In the genomic region with DNA sequence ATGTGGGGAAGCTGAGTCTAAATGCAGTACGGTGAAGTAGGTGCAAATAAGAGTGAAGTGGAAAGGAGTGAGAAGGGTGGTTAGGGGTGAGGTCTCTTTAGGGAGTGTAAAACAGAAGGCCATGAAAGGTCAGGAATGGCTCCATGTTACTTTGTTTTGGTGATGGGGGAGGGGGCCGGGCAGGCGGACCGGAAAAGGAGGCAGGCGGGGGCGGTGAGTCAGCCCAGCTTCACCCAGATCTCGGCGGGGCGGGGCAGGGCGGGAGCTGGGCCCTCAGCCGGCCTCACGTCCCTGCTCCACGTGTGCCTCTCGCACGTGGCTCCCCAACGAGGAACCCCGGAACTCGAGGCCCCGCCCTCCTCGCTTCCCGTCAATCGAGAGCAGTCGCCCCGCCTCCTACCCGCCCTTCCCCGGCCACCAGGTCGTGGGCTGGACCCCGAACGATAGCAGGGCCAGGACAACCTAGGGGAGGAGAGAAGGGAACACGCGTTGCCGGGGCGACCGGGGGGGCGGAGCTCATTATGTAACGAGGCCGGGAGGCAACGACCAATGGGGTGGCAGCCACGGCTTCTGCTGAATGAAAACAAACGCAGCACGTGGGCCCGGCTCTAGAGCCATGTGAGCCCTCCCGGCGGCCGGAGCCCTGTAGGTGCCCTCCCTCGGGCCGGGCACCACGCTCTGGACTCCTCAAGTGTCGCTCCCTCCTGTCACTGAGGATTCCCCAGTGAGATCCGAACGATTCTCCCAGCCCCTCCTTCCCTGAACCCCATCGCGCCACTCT, we compare ENCODE assay signal across 1 cellular context.
A peak's percentile ranks its signal among the peaks of the same experiment; 100 is the strongest.
TF ChIP-seq lines count a peak whose summit lies in the region.

No MANE protein-coding gene starts in this region.

TF ChIP-seq in HepG2, 621 proteins besides CTCF, POLR2A, EP300 and RAD21 (continued from another document and continues in another):
- TF ChIP-seq, protein P1, sequence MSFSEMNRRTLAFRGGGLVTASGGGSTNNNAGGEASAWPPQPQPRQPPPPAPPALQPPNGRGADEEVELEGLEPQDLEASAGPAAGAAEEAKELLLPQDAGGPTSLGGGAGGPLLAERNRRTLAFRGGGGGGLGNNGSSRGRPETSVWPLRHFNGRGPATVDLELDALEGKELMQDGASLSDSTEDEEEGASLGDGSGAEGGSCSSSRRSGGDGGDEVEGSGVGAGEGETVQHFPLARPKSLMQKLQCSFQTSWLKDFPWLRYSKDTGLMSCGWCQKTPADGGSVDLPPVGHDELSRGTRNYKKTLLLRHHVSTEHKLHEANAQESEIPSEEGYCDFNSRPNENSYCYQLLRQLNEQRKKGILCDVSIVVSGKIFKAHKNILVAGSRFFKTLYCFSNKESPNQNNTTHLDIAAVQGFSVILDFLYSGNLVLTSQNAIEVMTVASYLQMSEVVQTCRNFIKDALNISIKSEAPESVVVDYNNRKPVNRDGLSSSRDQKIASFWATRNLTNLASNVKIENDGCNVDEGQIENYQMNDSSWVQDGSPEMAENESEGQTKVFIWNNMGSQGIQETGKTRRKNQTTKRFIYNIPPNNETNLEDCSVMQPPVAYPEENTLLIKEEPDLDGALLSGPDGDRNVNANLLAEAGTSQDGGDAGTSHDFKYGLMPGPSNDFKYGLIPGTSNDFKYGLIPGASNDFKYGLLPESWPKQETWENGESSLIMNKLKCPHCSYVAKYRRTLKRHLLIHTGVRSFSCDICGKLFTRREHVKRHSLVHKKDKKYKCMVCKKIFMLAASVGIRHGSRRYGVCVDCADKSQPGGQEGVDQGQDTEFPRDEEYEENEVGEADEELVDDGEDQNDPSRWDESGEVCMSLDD (CRISPR knock-in tag; IDR thresholded peaks at IDR 0.05; ENCODE audit: borderline replicate concordance): peak; percentile 97
- no peak for TF ChIP-seq ZSCAN30 (CRISPR knock-in tag; IDR thresholded peaks at IDR 0.05)
- TF ChIP-seq NFKB2 (CRISPR knock-in tag; IDR thresholded peaks at IDR 0.05; ENCODE audit: borderline replicate concordance): peak; percentile 99; the same call in 1 of the 2 replicates
- TF ChIP-seq, protein P2, sequence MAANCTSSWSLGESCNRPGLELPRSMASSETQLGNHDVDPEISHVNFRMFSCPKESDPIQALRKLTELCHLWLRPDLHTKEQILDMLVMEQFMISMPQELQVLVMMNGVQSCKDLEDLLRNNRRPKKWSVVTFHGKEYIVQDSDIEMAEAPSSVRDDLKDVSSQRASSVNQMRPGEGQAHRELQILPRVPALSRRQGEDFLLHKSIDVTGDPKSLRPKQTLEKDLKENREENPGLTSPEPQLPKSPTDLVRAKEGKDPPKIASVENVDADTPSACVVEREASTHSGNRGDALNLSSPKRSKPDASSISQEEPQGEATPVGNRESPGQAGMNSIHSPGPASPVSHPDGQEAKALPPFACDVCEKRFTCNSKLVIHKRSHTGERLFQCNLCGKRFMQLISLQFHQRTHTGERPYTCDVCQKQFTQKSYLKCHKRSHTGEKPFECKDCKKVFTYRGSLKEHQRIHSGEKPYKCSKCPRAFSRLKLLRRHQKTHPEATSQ (CRISPR knock-in tag; IDR thresholded peaks at IDR 0.05; ENCODE audit: borderline replicate concordance): peak; percentile 87; the same call in 1 of the 2 replicates
- TF ChIP-seq REXO4 (CRISPR knock-in tag; IDR thresholded peaks at IDR 0.05; ENCODE audit: borderline replicate concordance): no peak
- TF ChIP-seq ONECUT2 (CRISPR knock-in tag; IDR thresholded peaks at IDR 0.05): no peak; the same call in 1 of the 2 replicates
- TF ChIP-seq ZNF773 (CRISPR knock-in tag; IDR thresholded peaks at IDR 0.05; ENCODE audit: borderline replicate concordance): no peak
- TF ChIP-seq ATF1 (CRISPR knock-in tag; IDR thresholded peaks at IDR 0.05): no peak
- TF ChIP-seq SRSF9 (IDR thresholded peaks at IDR 0.05; ENCODE audit: borderline replicate concordance, insufficient read depth, low read depth, low read length, poor library complexity, severe bottlenecking): no peak
- 0 out of 2 replicates have a peak, but pooled peaks have one; percentile 59 for TF ChIP-seq FOXJ3 (CRISPR knock-in tag; IDR thresholded peaks at IDR 0.05; ENCODE audit: borderline replicate concordance)
- TF ChIP-seq, protein P3, sequence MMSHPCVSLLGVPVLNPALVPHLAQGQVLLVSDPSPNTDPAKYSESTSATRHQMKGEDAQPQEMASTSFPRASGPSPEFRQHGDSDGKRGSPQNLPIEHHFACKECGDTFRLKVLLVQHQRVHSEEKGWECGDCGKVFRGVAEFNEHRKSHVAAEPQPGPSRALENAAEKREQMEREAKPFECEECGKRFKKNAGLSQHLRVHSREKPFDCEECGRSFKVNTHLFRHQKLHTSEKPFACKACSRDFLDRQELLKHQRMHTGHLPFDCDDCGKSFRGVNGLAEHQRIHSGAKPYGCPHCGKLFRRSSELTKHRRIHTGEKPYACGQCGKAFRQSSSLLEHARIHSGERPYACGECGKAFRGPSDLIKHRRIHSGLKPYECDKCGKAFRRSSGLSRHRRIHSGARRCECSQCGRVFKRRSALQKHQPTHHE (CRISPR knock-in tag; IDR thresholded peaks at IDR 0.05; ENCODE audit: borderline replicate concordance): peak; percentile 85; the same call in 1 of the 2 replicates
- TF ChIP-seq, protein P4, sequence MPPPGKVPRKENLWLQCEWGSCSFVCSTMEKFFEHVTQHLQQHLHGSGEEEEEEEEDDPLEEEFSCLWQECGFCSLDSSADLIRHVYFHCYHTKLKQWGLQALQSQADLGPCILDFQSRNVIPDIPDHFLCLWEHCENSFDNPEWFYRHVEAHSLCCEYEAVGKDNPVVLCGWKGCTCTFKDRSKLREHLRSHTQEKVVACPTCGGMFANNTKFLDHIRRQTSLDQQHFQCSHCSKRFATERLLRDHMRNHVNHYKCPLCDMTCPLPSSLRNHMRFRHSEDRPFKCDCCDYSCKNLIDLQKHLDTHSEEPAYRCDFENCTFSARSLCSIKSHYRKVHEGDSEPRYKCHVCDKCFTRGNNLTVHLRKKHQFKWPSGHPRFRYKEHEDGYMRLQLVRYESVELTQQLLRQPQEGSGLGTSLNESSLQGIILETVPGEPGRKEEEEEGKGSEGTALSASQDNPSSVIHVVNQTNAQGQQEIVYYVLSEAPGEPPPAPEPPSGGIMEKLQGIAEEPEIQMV (CRISPR knock-in tag; IDR thresholded peaks at IDR 0.05; ENCODE audit: low read depth): peak; percentile 96
- TF ChIP-seq, protein P5, sequence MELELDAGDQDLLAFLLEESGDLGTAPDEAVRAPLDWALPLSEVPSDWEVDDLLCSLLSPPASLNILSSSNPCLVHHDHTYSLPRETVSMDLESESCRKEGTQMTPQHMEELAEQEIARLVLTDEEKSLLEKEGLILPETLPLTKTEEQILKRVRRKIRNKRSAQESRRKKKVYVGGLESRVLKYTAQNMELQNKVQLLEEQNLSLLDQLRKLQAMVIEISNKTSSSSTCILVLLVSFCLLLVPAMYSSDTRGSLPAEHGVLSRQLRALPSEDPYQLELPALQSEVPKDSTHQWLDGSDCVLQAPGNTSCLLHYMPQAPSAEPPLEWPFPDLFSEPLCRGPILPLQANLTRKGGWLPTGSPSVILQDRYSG (CRISPR knock-in tag; IDR thresholded peaks at IDR 0.05): peak; percentile 85
- TF ChIP-seq SP2 (CRISPR knock-in tag; IDR thresholded peaks at IDR 0.05): no peak
- TF ChIP-seq, protein P6, sequence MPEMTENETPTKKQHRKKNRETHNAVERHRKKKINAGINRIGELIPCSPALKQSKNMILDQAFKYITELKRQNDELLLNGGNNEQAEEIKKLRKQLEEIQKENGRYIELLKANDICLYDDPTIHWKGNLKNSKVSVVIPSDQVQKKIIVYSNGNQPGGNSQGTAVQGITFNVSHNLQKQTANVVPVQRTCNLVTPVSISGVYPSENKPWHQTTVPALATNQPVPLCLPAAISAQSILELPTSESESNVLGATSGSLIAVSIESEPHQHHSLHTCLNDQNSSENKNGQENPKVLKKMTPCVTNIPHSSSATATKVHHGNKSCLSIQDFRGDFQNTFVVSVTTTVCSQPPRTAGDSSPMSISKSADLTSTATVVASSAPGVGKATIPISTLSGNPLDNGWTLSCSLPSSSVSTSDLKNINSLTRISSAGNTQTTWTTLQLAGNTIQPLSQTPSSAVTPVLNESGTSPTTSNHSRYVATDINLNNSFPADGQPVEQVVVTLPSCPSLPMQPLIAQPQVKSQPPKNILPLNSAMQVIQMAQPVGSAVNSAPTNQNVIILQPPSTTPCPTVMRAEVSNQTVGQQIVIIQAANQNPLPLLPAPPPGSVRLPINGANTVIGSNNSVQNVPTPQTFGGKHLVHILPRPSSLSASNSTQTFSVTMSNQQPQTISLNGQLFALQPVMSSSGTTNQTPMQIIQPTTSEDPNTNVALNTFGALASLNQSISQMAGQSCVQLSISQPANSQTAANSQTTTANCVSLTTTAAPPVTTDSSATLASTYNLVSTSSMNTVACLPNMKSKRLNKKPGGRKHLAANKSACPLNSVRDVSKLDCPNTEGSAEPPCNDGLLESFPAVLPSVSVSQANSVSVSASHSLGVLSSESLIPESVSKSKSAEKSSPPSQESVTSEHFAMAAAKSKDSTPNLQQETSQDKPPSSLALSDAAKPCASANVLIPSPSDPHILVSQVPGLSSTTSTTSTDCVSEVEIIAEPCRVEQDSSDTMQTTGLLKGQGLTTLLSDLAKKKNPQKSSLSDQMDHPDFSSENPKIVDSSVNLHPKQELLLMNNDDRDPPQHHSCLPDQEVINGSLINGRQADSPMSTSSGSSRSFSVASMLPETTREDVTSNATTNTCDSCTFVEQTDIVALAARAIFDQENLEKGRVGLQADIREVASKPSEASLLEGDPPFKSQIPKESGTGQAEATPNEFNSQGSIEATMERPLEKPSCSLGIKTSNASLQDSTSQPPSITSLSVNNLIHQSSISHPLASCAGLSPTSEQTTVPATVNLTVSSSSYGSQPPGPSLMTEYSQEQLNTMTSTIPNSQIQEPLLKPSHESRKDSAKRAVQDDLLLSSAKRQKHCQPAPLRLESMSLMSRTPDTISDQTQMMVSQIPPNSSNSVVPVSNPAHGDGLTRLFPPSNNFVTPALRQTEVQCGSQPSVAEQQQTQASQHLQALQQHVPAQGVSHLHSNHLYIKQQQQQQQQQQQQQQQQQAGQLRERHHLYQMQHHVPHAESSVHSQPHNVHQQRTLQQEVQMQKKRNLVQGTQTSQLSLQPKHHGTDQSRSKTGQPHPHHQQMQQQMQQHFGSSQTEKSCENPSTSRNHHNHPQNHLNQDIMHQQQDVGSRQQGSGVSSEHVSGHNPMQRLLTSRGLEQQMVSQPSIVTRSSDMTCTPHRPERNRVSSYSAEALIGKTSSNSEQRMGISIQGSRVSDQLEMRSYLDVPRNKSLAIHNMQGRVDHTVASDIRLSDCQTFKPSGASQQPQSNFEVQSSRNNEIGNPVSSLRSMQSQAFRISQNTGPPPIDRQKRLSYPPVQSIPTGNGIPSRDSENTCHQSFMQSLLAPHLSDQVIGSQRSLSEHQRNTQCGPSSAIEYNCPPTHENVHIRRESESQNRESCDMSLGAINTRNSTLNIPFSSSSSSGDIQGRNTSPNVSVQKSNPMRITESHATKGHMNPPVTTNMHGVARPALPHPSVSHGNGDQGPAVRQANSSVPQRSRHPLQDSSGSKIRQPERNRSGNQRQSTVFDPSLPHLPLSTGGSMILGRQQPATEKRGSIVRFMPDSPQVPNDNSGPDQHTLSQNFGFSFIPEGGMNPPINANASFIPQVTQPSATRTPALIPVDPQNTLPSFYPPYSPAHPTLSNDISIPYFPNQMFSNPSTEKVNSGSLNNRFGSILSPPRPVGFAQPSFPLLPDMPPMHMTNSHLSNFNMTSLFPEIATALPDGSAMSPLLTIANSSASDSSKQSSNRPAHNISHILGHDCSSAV (CRISPR knock-in tag; IDR thresholded peaks at IDR 0.05; ENCODE audit: borderline replicate concordance): peak; percentile 98; the same call in 1 of the 2 replicates
- no peak; the same call in 1 of the 2 replicates for TF ChIP-seq RNF2 (conservative IDR thresholded peaks at IDR 0.05; ENCODE audit: low read depth)
- no peak; the same call in 1 of the 2 replicates for TF ChIP-seq TBX3 (IDR thresholded peaks at IDR 0.05; ENCODE audit: borderline replicate concordance)
- peak; percentile 94 for TF ChIP-seq ESRRA (CRISPR knock-in tag; IDR thresholded peaks at IDR 0.05; ENCODE audit: low read depth)
- no peak for TF ChIP-seq PAF1 (CRISPR knock-in tag; IDR thresholded peaks at IDR 0.05)
- TF ChIP-seq ZNF780A (CRISPR knock-in tag; IDR thresholded peaks at IDR 0.05): peak; percentile 97
- TF ChIP-seq ZNF253 (CRISPR knock-in tag; IDR thresholded peaks at IDR 0.05; ENCODE audit: borderline replicate concordance): peak; percentile 89
- TF ChIP-seq, protein P7, sequence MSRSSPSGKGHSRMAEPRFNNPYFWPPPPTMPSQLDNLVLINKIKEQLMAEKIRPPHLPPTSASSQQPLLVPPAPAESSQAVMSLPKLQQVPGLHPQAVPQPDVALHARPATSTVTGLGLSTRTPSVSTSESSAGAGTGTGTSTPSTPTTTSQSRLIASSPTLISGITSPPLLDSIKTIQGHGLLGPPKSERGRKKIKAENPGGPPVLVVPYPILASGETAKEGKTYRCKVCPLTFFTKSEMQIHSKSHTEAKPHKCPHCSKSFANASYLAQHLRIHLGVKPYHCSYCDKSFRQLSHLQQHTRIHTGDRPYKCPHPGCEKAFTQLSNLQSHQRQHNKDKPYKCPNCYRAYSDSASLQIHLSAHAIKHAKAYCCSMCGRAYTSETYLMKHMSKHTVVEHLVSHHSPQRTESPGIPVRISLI (CRISPR knock-in tag; IDR thresholded peaks at IDR 0.05; ENCODE audit: borderline replicate concordance): peak; percentile 60; the same call in 1 of the 2 replicates
- peak; percentile 83; the same call in 1 of the 2 replicates for TF ChIP-seq ZNF557 (CRISPR knock-in tag; IDR thresholded peaks at IDR 0.05)
- TF ChIP-seq NR2F1 (CRISPR knock-in tag; IDR thresholded peaks at IDR 0.05): peak; percentile 69 to 72
- TF ChIP-seq DPF2 (CRISPR knock-in tag; IDR thresholded peaks at IDR 0.05; ENCODE audit: borderline replicate concordance, low read depth): peak; percentile 65; the same call in 1 of the 2 replicates
- TF ChIP-seq CBX2 (IDR thresholded peaks at IDR 0.05; ENCODE audit: low read depth, low read length): no peak
- 0 out of 2 replicates have a peak, but pooled peaks have one; percentile 24 for TF ChIP-seq CBX2 (CRISPR knock-in tag; IDR thresholded peaks at IDR 0.05; ENCODE audit: low read depth)
- TF ChIP-seq, protein P8, sequence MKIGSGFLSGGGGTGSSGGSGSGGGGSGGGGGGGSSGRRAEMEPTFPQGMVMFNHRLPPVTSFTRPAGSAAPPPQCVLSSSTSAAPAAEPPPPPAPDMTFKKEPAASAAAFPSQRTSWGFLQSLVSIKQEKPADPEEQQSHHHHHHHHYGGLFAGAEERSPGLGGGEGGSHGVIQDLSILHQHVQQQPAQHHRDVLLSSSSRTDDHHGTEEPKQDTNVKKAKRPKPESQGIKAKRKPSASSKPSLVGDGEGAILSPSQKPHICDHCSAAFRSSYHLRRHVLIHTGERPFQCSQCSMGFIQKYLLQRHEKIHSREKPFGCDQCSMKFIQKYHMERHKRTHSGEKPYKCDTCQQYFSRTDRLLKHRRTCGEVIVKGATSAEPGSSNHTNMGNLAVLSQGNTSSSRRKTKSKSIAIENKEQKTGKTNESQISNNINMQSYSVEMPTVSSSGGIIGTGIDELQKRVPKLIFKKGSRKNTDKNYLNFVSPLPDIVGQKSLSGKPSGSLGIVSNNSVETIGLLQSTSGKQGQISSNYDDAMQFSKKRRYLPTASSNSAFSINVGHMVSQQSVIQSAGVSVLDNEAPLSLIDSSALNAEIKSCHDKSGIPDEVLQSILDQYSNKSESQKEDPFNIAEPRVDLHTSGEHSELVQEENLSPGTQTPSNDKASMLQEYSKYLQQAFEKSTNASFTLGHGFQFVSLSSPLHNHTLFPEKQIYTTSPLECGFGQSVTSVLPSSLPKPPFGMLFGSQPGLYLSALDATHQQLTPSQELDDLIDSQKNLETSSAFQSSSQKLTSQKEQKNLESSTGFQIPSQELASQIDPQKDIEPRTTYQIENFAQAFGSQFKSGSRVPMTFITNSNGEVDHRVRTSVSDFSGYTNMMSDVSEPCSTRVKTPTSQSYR (CRISPR knock-in tag; IDR thresholded peaks at IDR 0.05; ENCODE audit: borderline replicate concordance): peak; percentile 92
- TF ChIP-seq NONO (IDR thresholded peaks at IDR 0.05): no peak
- TF ChIP-seq NONO (CRISPR knock-in tag; conservative IDR thresholded peaks at IDR 0.05): peak; percentile 95
- TF ChIP-seq BRCA1 (CRISPR knock-in tag; IDR thresholded peaks at IDR 0.05): peak; percentile 44; the same call in 1 of the 2 replicates
- TF ChIP-seq ATF7-NPFF (CRISPR knock-in tag; IDR thresholded peaks at IDR 0.05; ENCODE audit: low read depth): peak; percentile 94
